ENCODE assay signal across 8 cellular contexts in the genomic region with DNA sequence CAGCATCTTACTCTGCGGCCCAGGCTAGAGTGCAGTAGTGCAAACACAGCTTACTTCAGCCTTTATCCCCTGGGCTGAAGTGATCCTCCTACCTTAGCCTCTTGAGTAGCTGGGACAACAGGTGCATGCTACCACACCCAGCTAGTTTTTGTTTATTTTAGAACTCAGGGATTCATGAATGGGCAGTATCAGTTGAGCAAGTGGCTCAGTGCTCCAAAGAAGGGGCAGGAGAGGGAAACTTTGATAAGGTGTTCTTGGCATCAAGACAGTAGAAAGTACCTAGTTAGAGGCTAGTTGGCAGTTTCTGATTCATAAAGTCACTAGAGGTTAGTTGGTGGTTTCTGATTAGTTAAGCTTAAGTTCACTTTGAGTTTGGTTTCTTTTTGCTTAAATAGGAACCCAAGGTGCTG. TPM values are rescaled to one million over a fixed set of nuclear protein-coding genes. Genes with fewer than 3 reads are reported as not detected.
DNase-seq lines count a peak whose midpoint lies in the region; ATAC-seq and TF ChIP-seq lines count a peak whose summit lies in the region.

No MANE protein-coding gene starts in this region.

- H3K9me3 ChIP-seq in colonic mucosa, result no peaks in the 10 kb centered on the region

- no peaks in the 10 kb centered on the region for H3K27me3 ChIP-seq in colonic mucosa

- no peaks in the 10 kb centered on the region for H3K36me3 ChIP-seq in colonic mucosa

- H3K27ac ChIP-seq in colonic mucosa, result no peak overlapping the region

- no peak overlapping the region for H3K27ac Mint-ChIP-seq in activated T-helper 1 cell treated with anti-CD3 and anti-CD28 coated beads, Interleukin-12 subunit alpha, Interleukin-12 subunit beta, Interleukin-2, Interleukin-4 antibody, amounts not matched to agents 30 ng/mL and 10 ng/mL and 1 ng/mL, durations not matched to agents 14 hours and 24 hours and 36 hours

- H3K27me3 Mint-ChIP-seq in activated T-helper 1 cell treated with anti-CD3 and anti-CD28 coated beads, Interleukin-12 subunit alpha, Interleukin-12 subunit beta, Interleukin-2, Interleukin-4 antibody, amounts not matched to agents 30 ng/mL and 10 ng/mL and 1 ng/mL, durations not matched to agents 14 hours and 24 hours and 36 hours (ENCODE audit: insufficient read depth), result no peaks in the 10 kb centered on the region

- peaks cover 48% of the 10 kb centered on the region for H3K4me1 Mint-ChIP-seq in activated T-helper 1 cell treated with anti-CD3 and anti-CD28 coated beads, Interleukin-12 subunit alpha, Interleukin-12 subunit beta, Interleukin-2, Interleukin-4 antibody, amounts not matched to agents 30 ng/mL and 10 ng/mL and 1 ng/mL, durations not matched to agents 14 hours and 24 hours and 36 hours (ENCODE audit: low read depth)

- ATAC-seq in GM21381 (IDR thresholded peaks at IDR 0.05; ENCODE audit: unreplicated experiment) (peak; percentile 73), HG03378 (IDR thresholded peaks at IDR 0.05; ENCODE audit: unreplicated experiment) (peak; percentile 86)

- H3K4me1 ChIP-seq in colonic mucosa, result peaks cover 11% of the 10 kb centered on the region

- DNase-seq in GM12865 (ENCODE audit: low read depth), result peak; percentile 69
- DNase-seq in colonic mucosa, result peak; percentile 45
- no peak for DNase-seq in foreskin fibroblast
- DNase-seq in activated T-helper 1 cell treated with anti-CD3 and anti-CD28 coated beads, Interleukin-12 subunit alpha, Interleukin-12 subunit beta, Interleukin-2, Interleukin-4 antibody, amounts not matched to agents 30 ng/mL and 10 ng/mL and 1 ng/mL, durations not matched to agents 14 hours and 24 hours and 36 hours (ENCODE audit: low spot score), result no peak
- no peak for DNase-seq in NCI-H1694 (lab: John Stamatoyannopoulos, UW)
- DNase-seq in effector CD4-positive, alpha-beta T cell, result no peak

- H3K4me3 Mint-ChIP-seq in activated T-helper 1 cell treated with anti-CD3 and anti-CD28 coated beads, Interleukin-12 subunit alpha, Interleukin-12 subunit beta, Interleukin-2, Interleukin-4 antibody, amounts not matched to agents 30 ng/mL and 10 ng/mL and 1 ng/mL, durations not matched to agents 14 hours and 24 hours and 36 hours, result no peak overlapping the region

- H3K9me3 Mint-ChIP-seq in activated T-helper 1 cell treated with anti-CD3 and anti-CD28 coated beads, Interleukin-12 subunit alpha, Interleukin-12 subunit beta, Interleukin-2, Interleukin-4 antibody, amounts not matched to agents 30 ng/mL and 10 ng/mL and 1 ng/mL, durations not matched to agents 14 hours and 24 hours and 36 hours, result no peaks in the 10 kb centered on the region

- TF ChIP-seq CTCF in GM12865 (IDR thresholded peaks at IDR 0.05; ENCODE audit: insufficient read depth, low read depth, low read length, missing control alignments), result no peak
- no peak for TF ChIP-seq CTCF in colonic mucosa (IDR thresholded peaks at IDR 0.05)
- no peak for TF ChIP-seq CTCF in foreskin fibroblast (IDR thresholded peaks at IDR 0.05; ENCODE audit: low read depth, low read length)

- no peak overlapping the region for H3K4me3 ChIP-seq in GM12865 (ENCODE audit: low read depth, low read length)
- no peak overlapping the region for H3K4me3 ChIP-seq in colonic mucosa
- no peak overlapping the region for H3K4me3 ChIP-seq in foreskin fibroblast (ENCODE audit: low read depth in 1 of 2, low read length in 2 of 2)

- H3K9ac ChIP-seq in colonic mucosa (ENCODE audit: low read depth in 2 of 2, low read length in 2 of 2), result no peak overlapping the region

- peaks cover 2% of the 10 kb centered on the region for H3K36me3 Mint-ChIP-seq in activated T-helper 1 cell treated with anti-CD3 and anti-CD28 coated beads, Interleukin-12 subunit alpha, Interleukin-12 subunit beta, Interleukin-2, Interleukin-4 antibody, amounts not matched to agents 30 ng/mL and 10 ng/mL and 1 ng/mL, durations not matched to agents 14 hours and 24 hours and 36 hours (ENCODE audit: low read depth)

- intact Hi-C loops in colonic mucosa (cut with DNase I), result no loop called here
- intact Hi-C loops in activated T-helper 1 cell treated with anti-CD3 and anti-CD28 coated beads, Interleukin-12 subunit alpha, Interleukin-12 subunit beta, Interleukin-2, Interleukin-4 antibody, amounts not matched to agents 30 ng/mL and 10 ng/mL and 1 ng/mL, durations not matched to agents 14 hours and 24 hours and 36 hours (cut with micrococcal nuclease), result loop anchor here (5.0 kb wide), 1 partner anchor 44 kb away; no protein-coding TSS in a partner anchor

RNA-seq across cellular contexts. Expression of gene TRIM24, which starts 18.4 kb away (rescaled TPM):
- 10 to 100 TPM; 14.5 to 19.1 TPM for total RNA-seq in colonic mucosa
- total RNA-seq in activated T-helper 1 cell treated with anti-CD3 and anti-CD28 coated beads, Interleukin-12 subunit alpha, Interleukin-12 subunit beta, Interleukin-2, Interleukin-4 antibody, amounts not matched to agents 30 ng/mL and 10 ng/mL and 1 ng/mL, durations not matched to agents 14 hours and 24 hours and 36 hours, result 15.7 and 17.1 TPM in 2 replicates

Comparison
In these comparisons a context has a peak if more than half of its experiments do, and no peak if none do; other contexts are left out.
1. DNase-seq: peak in GM12865 (single experiment) and colonic mucosa (single experiment); none in foreskin fibroblast (0 of 2), activated T-helper 1 cell treated with anti-CD3 and anti-CD28 coated beads, Interleukin-12 subunit alpha, Interleukin-12 subunit beta, Interleukin-2, Interleukin-4 antibody, amounts not matched to agents 30 ng/mL and 10 ng/mL and 1 ng/mL, durations not matched to agents 14 hours and 24 hours and 36 hours (single experiment), NCI-H1694 (single experiment) and effector CD4-positive, alpha-beta T cell (single experiment).